1 cellular context compared by ENCODE assay signal in genomic region chr11:36509265-36509664, GRCh38.
TF ChIP-seq lines count a peak whose summit lies in the region.

No MANE protein-coding gene starts in this region.

TF ChIP-seq in H1, 55 proteins besides CTCF, POLR2A, EP300 and RAD21 (continued from another document):
- TF ChIP-seq RXRA (IDR thresholded peaks at IDR 0.05; ENCODE audit: insufficient read depth, low read depth, low read length), result no peak
